ENCODE assay signal across 9 cellular contexts in genomic region chr1:25296501-25296900, GRCh38. TPM values are rescaled to one million over a fixed set of nuclear protein-coding genes. Genes with fewer than 3 reads are reported as not detected.
DNase-seq lines count a peak whose midpoint lies in the region; ATAC-seq, FAIRE-seq and TF ChIP-seq lines count a peak whose summit lies in the region.
"Not testable (repeated sequence)": the region's sequence is repeated elsewhere in the genome, so short reads cannot be mapped to it uniquely, and the experiment has no call there.
"Had no signal": no experiment of that assay in that cellular context is flagged by ENCODE, and none has a peak within 500 bp of the region (broad histone marks: within the 10 kb centered on the region; RNA-seq: fewer than 3 reads in every experiment).

No MANE protein-coding gene starts in this region.

- FAIRE-seq in GM12892 (lab: Jason Lieb, UNC) (peak; percentile 42), endothelial cell of umbilical vein (lab: Jason Lieb, UNC) (peak; percentile 88)

- H3K4me1 Mint-ChIP-seq in activated CD4-positive, alpha-beta memory T cell treated with anti-CD3 and anti-CD28 coated beads for 36 hours (ENCODE audit: low read depth); activated T-helper 17 cell treated with anti-CD3 and anti-CD28 coated beads, Interleukin-2, amount 50 U/mL, for 72 hours: not testable (repeated sequence)

- not testable (repeated sequence) for H3K4me3 ChIP-seq in endothelial cell of umbilical vein (replicated peaks in 1 of 3; ENCODE audit: insufficient read depth in 1 of 3, low read depth in 1 of 3, low read length in 3 of 3)

- not testable (repeated sequence) for H3K79me2 ChIP-seq in endothelial cell of umbilical vein (ENCODE audit: control insufficient read depth, insufficient read depth, low read length)

- not testable (repeated sequence) for BruUV-seq in endothelial cell of umbilical vein (replicated peaks; lab: Mats Ljungman, UMichigan)

- H3K9me3 ChIP-seq in endothelial cell of umbilical vein (replicated peaks; ENCODE audit: control insufficient read depth, insufficient read depth, low read length), result not testable (repeated sequence)

- H3K27me3 Mint-ChIP-seq in activated CD4-positive, alpha-beta memory T cell treated with anti-CD3 and anti-CD28 coated beads for 36 hours; activated T-helper 17 cell treated with anti-CD3 and anti-CD28 coated beads, Interleukin-2, amount 50 U/mL, for 72 hours: not testable (repeated sequence)

- not testable (repeated sequence) for H3K9me3 Mint-ChIP-seq in activated CD4-positive, alpha-beta memory T cell treated with anti-CD3 and anti-CD28 coated beads for 36 hours; activated T-helper 17 cell treated with anti-CD3 and anti-CD28 coated beads, Interleukin-2, amount 50 U/mL, for 72 hours

- not testable (repeated sequence) for TF ChIP-seq POLR2A in GM12892 (IDR thresholded peaks at IDR 0.05; ENCODE audit: low read depth, low read length); endothelial cell of umbilical vein (IDR thresholded peaks at IDR 0.05; ENCODE audit: low read depth, low read length)

- H3K27me3 ChIP-seq in endothelial cell of umbilical vein (ENCODE audit: control insufficient read depth in 2 of 2, insufficient read depth in 2 of 2, low read length in 2 of 2), result not testable (repeated sequence)

- intact Hi-C loops in activated CD4-positive, alpha-beta memory T cell treated with anti-CD3 and anti-CD28 coated beads for 36 hours (cut with micrococcal nuclease); endothelial cell of umbilical vein (cut with micrococcal nuclease): not testable (repeated sequence)

- H3K4me2 ChIP-seq in endothelial cell of umbilical vein (ENCODE audit: insufficient read depth, low read length), result not testable (repeated sequence)

- CTCF ChIA-PET in activated CD4-positive, alpha-beta memory T cell treated with anti-CD3 and anti-CD28 coated beads for 36 hours (lab: Charles Lee); endothelial cell of umbilical vein (lab: Charles Lee): not testable (repeated sequence)

- POLR2A ChIA-PET in activated CD4-positive, alpha-beta memory T cell treated with anti-CD3 and anti-CD28 coated beads for 36 hours (lab: Charles Lee); endothelial cell of umbilical vein (lab: Charles Lee): not testable (repeated sequence)

- H3K9ac ChIP-seq in endothelial cell of umbilical vein (replicated peaks; ENCODE audit: extremely low read depth, insufficient read depth, low read length), result not testable (repeated sequence)

- H4K20me1 ChIP-seq in endothelial cell of umbilical vein (replicated peaks; ENCODE audit: control insufficient read depth, extremely low read depth, insufficient read depth, low read length), result not testable (repeated sequence)

- DNase-seq in GM12892 (ENCODE audit: insufficient read length); endothelial cell of umbilical vein (ENCODE audit: low read depth, low spot score): not testable (repeated sequence)
- peak; percentile 12 for DNase-seq in activated CD4-positive, alpha-beta memory T cell treated with anti-CD3 and anti-CD28 coated beads for 36 hours
- DNase-seq in dermis blood vessel endothelial cell, result peak; percentile 10

- H3K27ac Mint-ChIP-seq in activated CD4-positive, alpha-beta memory T cell treated with anti-CD3 and anti-CD28 coated beads for 36 hours; activated T-helper 17 cell treated with anti-CD3 and anti-CD28 coated beads, Interleukin-2, amount 50 U/mL, for 72 hours: not testable (repeated sequence)

- not testable (repeated sequence) for H3K9me1 ChIP-seq in endothelial cell of umbilical vein (replicated peaks; ENCODE audit: control insufficient read depth, extremely low read depth, insufficient read depth, low read length)

- not testable (repeated sequence) for H3K36me3 Mint-ChIP-seq in activated CD4-positive, alpha-beta memory T cell treated with anti-CD3 and anti-CD28 coated beads for 36 hours; activated T-helper 17 cell treated with anti-CD3 and anti-CD28 coated beads, Interleukin-2, amount 50 U/mL, for 72 hours (ENCODE audit: low read depth)

- peak; percentile 70 for ATAC-seq in activated T-helper 17 cell treated with anti-CD3 and anti-CD28 coated beads, Interleukin-2, amount 50 U/mL, for 72 hours (replicated peaks)

- dilution Hi-C loops in endothelial cell of umbilical vein (cut with MboI; ENCODE audit: extremely low pct_ligation_motif_present, low sequenced_read_pairs), result not testable (repeated sequence)

- not testable (repeated sequence) for H3K4me3 Mint-ChIP-seq in activated CD4-positive, alpha-beta memory T cell treated with anti-CD3 and anti-CD28 coated beads for 36 hours; activated T-helper 17 cell treated with anti-CD3 and anti-CD28 coated beads, Interleukin-2, amount 50 U/mL, for 72 hours

- not testable (repeated sequence) for H2AFZ ChIP-seq in endothelial cell of umbilical vein (ENCODE audit: low read depth, low read length)

- not testable (repeated sequence) for H3K27ac ChIP-seq in endothelial cell of umbilical vein (ENCODE audit: insufficient read depth, low read depth, low read length)

- not testable (repeated sequence) for H3K36me3 ChIP-seq in endothelial cell of umbilical vein (ENCODE audit: control insufficient read depth in 2 of 2, extremely low read depth in 1 of 2, insufficient read depth in 2 of 2, low read length in 2 of 2)

- not testable (repeated sequence) for H3K4me1 ChIP-seq in endothelial cell of umbilical vein (ENCODE audit: control insufficient read depth, extremely low read depth, insufficient read depth, low read length)

- TF ChIP-seq CTCF in endothelial cell of umbilical vein (IDR thresholded peaks at IDR 0.05; ENCODE audit: extremely low read depth in 1 of 2, insufficient read depth in 1 of 2, low read depth in 1 of 2, low read length in 2 of 2), result not testable (repeated sequence)

RNA-seq across cellular contexts. Expression of gene RHD, which starts 24.2 kb away (rescaled TPM):
- 0.78 TPM for polyA plus RNA-seq in GM12892 (2012; ENCODE audit: missing spikeins)
- total RNA-seq in activated CD4-positive, alpha-beta memory T cell treated with anti-CD3 and anti-CD28 coated beads for 36 hours, result not detected
- under 1 TPM in 1 of 2 donors, not detected in 1; 0.11 TPM for total RNA-seq in activated T-helper 17 cell treated with anti-CD3 and anti-CD28 coated beads, Interleukin-2, amount 50 U/mL, for 72 hours
- total RNA-seq in dermis blood vessel endothelial cell (0.09 and 0.34 TPM in 2 replicates), endothelial cell of umbilical vein (not detected in 2 replicates)
- polyA plus RNA-seq in endothelial cell of umbilical vein, result not detected in 2 replicates
- polyA plus RNA-seq in endothelial cell of umbilical vein (2011; cell fraction: cytosol; rRNA removed), result not detected in 2 replicates
- polyA plus RNA-seq in endothelial cell of umbilical vein (2011; cell fraction: nucleus; rRNA removed), result not detected in 2 replicates
- polyA plus RNA-seq in endothelial cell of umbilical vein (2012), result 0.10 and 0.17 TPM in 2 replicates
- 1.2 and 5.0 TPM in 2 replicates for polyA minus RNA-seq in endothelial cell of umbilical vein
- polyA minus RNA-seq in endothelial cell of umbilical vein (2011; cell fraction: cytosol; rRNA and poly(A)+ RNA removed), result not detected
- not detected in 2 replicates for polyA minus RNA-seq in endothelial cell of umbilical vein (2011; cell fraction: nucleus; rRNA and poly(A)+ RNA removed)
- total RNA-seq: A673, Caco-2, Calu3 had no signal
- polyA plus RNA-seq: AG04450 had no signal

RNA-seq across cellular contexts. Expression of gene TMEM50A, which starts 41.6 kb away (rescaled TPM):
- 58.2 TPM for polyA plus RNA-seq in GM12892 (2012; ENCODE audit: missing spikeins)
- total RNA-seq in activated CD4-positive, alpha-beta memory T cell treated with anti-CD3 and anti-CD28 coated beads for 36 hours, result 100 to 1,000 TPM; 124 to 128 TPM
- total RNA-seq in activated T-helper 17 cell treated with anti-CD3 and anti-CD28 coated beads, Interleukin-2, amount 50 U/mL, for 72 hours, result 100 to 1,000 TPM in 1 of 2 donors, 10 to 100 TPM in 1; 76.3 to 125 TPM
- total RNA-seq in dermis blood vessel endothelial cell (171 and 248 TPM in 2 replicates), endothelial cell of umbilical vein (130 and 140 TPM in 2 replicates)
- 86.2 and 125 TPM in 2 replicates for polyA plus RNA-seq in endothelial cell of umbilical vein
- 85.5 and 97.9 TPM in 2 replicates for polyA plus RNA-seq in endothelial cell of umbilical vein (2011; cell fraction: cytosol; rRNA removed)
- polyA plus RNA-seq in endothelial cell of umbilical vein (2011; cell fraction: nucleus; rRNA removed), result 33.0 and 43.1 TPM in 2 replicates
- polyA plus RNA-seq in endothelial cell of umbilical vein (2012), result 175 and 182 TPM in 2 replicates
- polyA minus RNA-seq in endothelial cell of umbilical vein, result 50.6 and 51.3 TPM in 2 replicates
- polyA minus RNA-seq in endothelial cell of umbilical vein (2011; cell fraction: cytosol; rRNA and poly(A)+ RNA removed), result 38.0 TPM
- polyA minus RNA-seq in endothelial cell of umbilical vein (2011; cell fraction: nucleus; rRNA and poly(A)+ RNA removed), result 19.8 and 23.9 TPM in 2 replicates

RNA-seq across cellular contexts. Expression of gene RSRP1, which starts 49.2 kb away (rescaled TPM):
- 136 TPM for polyA plus RNA-seq in GM12892 (2012; ENCODE audit: missing spikeins)
- total RNA-seq in activated CD4-positive, alpha-beta memory T cell treated with anti-CD3 and anti-CD28 coated beads for 36 hours, result 100 to 1,000 TPM; 123 to 143 TPM
- 100 to 1,000 TPM; 120 to 228 TPM for total RNA-seq in activated T-helper 17 cell treated with anti-CD3 and anti-CD28 coated beads, Interleukin-2, amount 50 U/mL, for 72 hours
- total RNA-seq in dermis blood vessel endothelial cell (111 and 342 TPM in 2 replicates), endothelial cell of umbilical vein (99.4 and 102 TPM in 2 replicates)
- polyA plus RNA-seq in endothelial cell of umbilical vein, result 42.5 and 50.5 TPM in 2 replicates
- 18.4 and 30.7 TPM in 2 replicates for polyA plus RNA-seq in endothelial cell of umbilical vein (2011; cell fraction: cytosol; rRNA removed)
- polyA plus RNA-seq in endothelial cell of umbilical vein (2011; cell fraction: nucleus; rRNA removed), result 345 and 504 TPM in 2 replicates
- polyA plus RNA-seq in endothelial cell of umbilical vein (2012), result 41.7 and 54.9 TPM in 2 replicates
- 64.9 and 68.5 TPM in 2 replicates for polyA minus RNA-seq in endothelial cell of umbilical vein
- 24.6 TPM for polyA minus RNA-seq in endothelial cell of umbilical vein (2011; cell fraction: cytosol; rRNA and poly(A)+ RNA removed)
- 135 and 169 TPM in 2 replicates for polyA minus RNA-seq in endothelial cell of umbilical vein (2011; cell fraction: nucleus; rRNA and poly(A)+ RNA removed)
